In genomic region chr17:59565171-59565958, GRCh38 we compare ENCODE assay signal across 1 cellular context.
TF ChIP-seq lines count a peak whose summit lies in the region.

A gene with protein sequence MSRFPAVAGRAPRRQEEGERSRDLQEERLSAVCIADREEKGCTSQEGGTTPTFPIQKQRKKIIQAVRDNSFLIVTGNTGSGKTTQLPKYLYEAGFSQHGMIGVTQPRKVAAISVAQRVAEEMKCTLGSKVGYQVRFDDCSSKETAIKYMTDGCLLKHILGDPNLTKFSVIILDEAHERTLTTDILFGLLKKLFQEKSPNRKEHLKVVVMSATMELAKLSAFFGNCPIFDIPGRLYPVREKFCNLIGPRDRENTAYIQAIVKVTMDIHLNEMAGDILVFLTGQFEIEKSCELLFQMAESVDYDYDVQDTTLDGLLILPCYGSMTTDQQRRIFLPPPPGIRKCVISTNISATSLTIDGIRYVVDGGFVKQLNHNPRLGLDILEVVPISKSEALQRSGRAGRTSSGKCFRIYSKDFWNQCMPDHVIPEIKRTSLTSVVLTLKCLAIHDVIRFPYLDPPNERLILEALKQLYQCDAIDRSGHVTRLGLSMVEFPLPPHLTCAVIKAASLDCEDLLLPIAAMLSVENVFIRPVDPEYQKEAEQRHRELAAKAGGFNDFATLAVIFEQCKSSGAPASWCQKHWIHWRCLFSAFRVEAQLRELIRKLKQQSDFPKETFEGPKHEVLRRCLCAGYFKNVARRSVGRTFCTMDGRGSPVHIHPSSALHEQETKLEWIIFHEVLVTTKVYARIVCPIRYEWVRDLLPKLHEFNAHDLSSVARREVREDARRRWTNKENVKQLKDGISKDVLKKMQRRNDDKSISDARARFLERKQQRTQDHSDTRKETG (plus strand): TSS chr17:59565610. CDS start chr17:59565672, 62 bp downstream.

TF ChIP-seq in GM12878, 131 proteins besides CTCF, POLR2A, EP300 and RAD21 (continued from another document and continues in another):
- TF ChIP-seq CEBPB (IDR thresholded peaks at IDR 0.05; ENCODE audit: borderline replicate concordance in 1 of 2, low read depth in 2 of 2, low read length in 2 of 2) (no peak), ATF3 (IDR thresholded peaks at IDR 0.05; ENCODE audit: borderline replicate concordance, extremely low read depth, low read depth, low read length) (peak; percentile 87), RAD51 (IDR thresholded peaks at IDR 0.05) (no peak), SUZ12 (IDR thresholded peaks at IDR 0.05; ENCODE audit: unreplicated experiment) (no peak), FOXK2 (IDR thresholded peaks at IDR 0.05) (peak; percentile 96), ZNF217 (IDR thresholded peaks at IDR 0.05) (peak; percentile 67; the same call in 1 of the 2 replicates), STAT1 (conservative IDR thresholded peaks at IDR 0.05) (0 out of 2 replicates have a peak, but pooled peaks have one; percentile 40), PML (IDR thresholded peaks at IDR 0.05; ENCODE audit: low read length) (no peak), SP1 (IDR thresholded peaks at IDR 0.05; ENCODE audit: low read depth, low read length) (peak; percentile 88), KDM1A (IDR thresholded peaks at IDR 0.05; ENCODE audit: borderline replicate concordance) (no peak), YBX1 (IDR thresholded peaks at IDR 0.05) (no peak), NR2F1 (conservative IDR thresholded peaks at IDR 0.05) (no peak), NFIC (IDR thresholded peaks at IDR 0.05; ENCODE audit: low read depth, low read length) (no peak), ZNF384 (IDR thresholded peaks at IDR 0.05; ENCODE audit: borderline replicate concordance, low read depth, low read length) (no peak), TCF3 (IDR thresholded peaks at IDR 0.05; ENCODE audit: borderline replicate concordance, insufficient read depth, low read depth, low read length) (no peak), WRNIP1 (IDR thresholded peaks at IDR 0.05; ENCODE audit: borderline replicate concordance, low read depth, low read length) (no peak), SREBF2 (IDR thresholded peaks at IDR 0.05; ENCODE audit: low read length) (no peak), TARDBP (IDR thresholded peaks at IDR 0.05; ENCODE audit: borderline replicate concordance) (peak; percentile 84), NBN (IDR thresholded peaks at IDR 0.05) (peak; percentile 99), SRF (IDR thresholded peaks at IDR 0.05; ENCODE audit: low read depth in 2 of 2, low read length in 2 of 2) (peak in 1 of 2 experiments; percentile 90; a peak in 3 of 4 replicates), CBX3 (IDR thresholded peaks at IDR 0.05; ENCODE audit: borderline replicate concordance, low read depth) (no peak), RCOR1 (conservative IDR thresholded peaks at IDR 0.05; ENCODE audit: low read depth, low read length) (0 out of 2 replicates have a peak, but pooled peaks have one; percentile 49), FOXM1 (IDR thresholded peaks at IDR 0.05; ENCODE audit: low read depth, low read length) (no peak), CHD4 (IDR thresholded peaks at IDR 0.05) (no peak), POLR2AphosphoS5 (IDR thresholded peaks at IDR 0.05; ENCODE audit: low read length) (peak; percentile 80), IRF4 (IDR thresholded peaks at IDR 0.05; ENCODE audit: low read depth, low read length) (peak; percentile 65; the same call in 1 of the 2 replicates), POU2F2 (IDR thresholded peaks at IDR 0.05; ENCODE audit: borderline replicate concordance, low read depth, low read length) (peak; percentile 73; the same call in 2 of the 3 replicates), CREM (IDR thresholded peaks at IDR 0.05; ENCODE audit: low read depth) (peak; percentile 100), GABPA (IDR thresholded peaks at IDR 0.05; ENCODE audit: low read depth) (no peak), PAX5 (IDR thresholded peaks at IDR 0.05; ENCODE audit: borderline replicate concordance, low read depth, low read length) (peak; percentile 32; the same call in 1 of the 2 replicates), SUPT20H (IDR thresholded peaks at IDR 0.05; ENCODE audit: borderline replicate concordance, control insufficient read depth, low read depth, low read length) (no peak), HDGF (IDR thresholded peaks at IDR 0.05) (peak; percentile 59; the same call in 1 of the 2 replicates), NR2C1 (IDR thresholded peaks at IDR 0.05) (no peak), CREB1 (IDR thresholded peaks at IDR 0.05; ENCODE audit: low read depth) (peak; percentile 99), ATF7 (IDR thresholded peaks at IDR 0.05; ENCODE audit: low read depth) (peak; percentile 90), MXI1 (IDR thresholded peaks at IDR 0.05; ENCODE audit: low read depth, low read length) (peak; percentile 90), E4F1 (IDR thresholded peaks at IDR 0.05; ENCODE audit: borderline replicate concordance, partially characterized antibody) (peak; percentile 64), MTA3 (IDR thresholded peaks at IDR 0.05; ENCODE audit: borderline replicate concordance, low read length) (no peak), MLLT1 (IDR thresholded peaks at IDR 0.05) (peak; percentile 92), CBX5 (IDR thresholded peaks at IDR 0.05; ENCODE audit: low read depth) (peak; percentile 93; the same call in 1 of the 2 replicates), ZBED1 (IDR thresholded peaks at IDR 0.05; ENCODE audit: borderline replicate concordance) (no peak), HDAC2 (IDR thresholded peaks at IDR 0.05) (peak; percentile 91; the same call in 1 of the 2 replicates), DPF2 (IDR thresholded peaks at IDR 0.05) (peak; percentile 55; the same call in 1 of the 2 replicates), JUND (IDR thresholded peaks at IDR 0.05; ENCODE audit: low read depth, low read length) (no peak)
- TF ChIP-seq, protein P1, sequence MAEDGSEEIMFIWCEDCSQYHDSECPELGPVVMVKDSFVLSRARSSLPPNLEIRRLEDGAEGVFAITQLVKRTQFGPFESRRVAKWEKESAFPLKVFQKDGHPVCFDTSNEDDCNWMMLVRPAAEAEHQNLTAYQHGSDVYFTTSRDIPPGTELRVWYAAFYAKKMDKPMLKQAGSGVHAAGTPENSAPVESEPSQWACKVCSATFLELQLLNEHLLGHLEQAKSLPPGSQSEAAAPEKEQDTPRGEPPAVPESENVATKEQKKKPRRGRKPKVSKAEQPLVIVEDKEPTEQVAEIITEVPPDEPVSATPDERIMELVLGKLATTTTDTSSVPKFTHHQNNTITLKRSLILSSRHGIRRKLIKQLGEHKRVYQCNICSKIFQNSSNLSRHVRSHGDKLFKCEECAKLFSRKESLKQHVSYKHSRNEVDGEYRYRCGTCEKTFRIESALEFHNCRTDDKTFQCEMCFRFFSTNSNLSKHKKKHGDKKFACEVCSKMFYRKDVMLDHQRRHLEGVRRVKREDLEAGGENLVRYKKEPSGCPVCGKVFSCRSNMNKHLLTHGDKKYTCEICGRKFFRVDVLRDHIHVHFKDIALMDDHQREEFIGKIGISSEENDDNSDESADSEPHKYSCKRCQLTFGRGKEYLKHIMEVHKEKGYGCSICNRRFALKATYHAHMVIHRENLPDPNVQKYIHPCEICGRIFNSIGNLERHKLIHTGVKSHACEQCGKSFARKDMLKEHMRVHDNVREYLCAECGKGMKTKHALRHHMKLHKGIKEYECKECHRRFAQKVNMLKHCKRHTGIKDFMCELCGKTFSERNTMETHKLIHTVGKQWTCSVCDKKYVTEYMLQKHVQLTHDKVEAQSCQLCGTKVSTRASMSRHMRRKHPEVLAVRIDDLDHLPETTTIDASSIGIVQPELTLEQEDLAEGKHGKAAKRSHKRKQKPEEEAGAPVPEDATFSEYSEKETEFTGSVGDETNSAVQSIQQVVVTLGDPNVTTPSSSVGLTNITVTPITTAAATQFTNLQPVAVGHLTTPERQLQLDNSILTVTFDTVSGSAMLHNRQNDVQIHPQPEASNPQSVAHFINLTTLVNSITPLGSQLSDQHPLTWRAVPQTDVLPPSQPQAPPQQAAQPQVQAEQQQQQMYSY (CRISPR knock-in tag; IDR thresholded peaks at IDR 0.05): peak; percentile 73; the same call in 1 of the 2 replicates
- TF ChIP-seq, protein P2, sequence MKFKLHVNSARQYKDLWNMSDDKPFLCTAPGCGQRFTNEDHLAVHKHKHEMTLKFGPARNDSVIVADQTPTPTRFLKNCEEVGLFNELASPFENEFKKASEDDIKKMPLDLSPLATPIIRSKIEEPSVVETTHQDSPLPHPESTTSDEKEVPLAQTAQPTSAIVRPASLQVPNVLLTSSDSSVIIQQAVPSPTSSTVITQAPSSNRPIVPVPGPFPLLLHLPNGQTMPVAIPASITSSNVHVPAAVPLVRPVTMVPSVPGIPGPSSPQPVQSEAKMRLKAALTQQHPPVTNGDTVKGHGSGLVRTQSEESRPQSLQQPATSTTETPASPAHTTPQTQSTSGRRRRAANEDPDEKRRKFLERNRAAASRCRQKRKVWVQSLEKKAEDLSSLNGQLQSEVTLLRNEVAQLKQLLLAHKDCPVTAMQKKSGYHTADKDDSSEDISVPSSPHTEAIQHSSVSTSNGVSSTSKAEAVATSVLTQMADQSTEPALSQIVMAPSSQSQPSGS (IDR thresholded peaks at IDR 0.05; ENCODE audit: low read length): no peak
- TF ChIP-seq, protein P3, sequence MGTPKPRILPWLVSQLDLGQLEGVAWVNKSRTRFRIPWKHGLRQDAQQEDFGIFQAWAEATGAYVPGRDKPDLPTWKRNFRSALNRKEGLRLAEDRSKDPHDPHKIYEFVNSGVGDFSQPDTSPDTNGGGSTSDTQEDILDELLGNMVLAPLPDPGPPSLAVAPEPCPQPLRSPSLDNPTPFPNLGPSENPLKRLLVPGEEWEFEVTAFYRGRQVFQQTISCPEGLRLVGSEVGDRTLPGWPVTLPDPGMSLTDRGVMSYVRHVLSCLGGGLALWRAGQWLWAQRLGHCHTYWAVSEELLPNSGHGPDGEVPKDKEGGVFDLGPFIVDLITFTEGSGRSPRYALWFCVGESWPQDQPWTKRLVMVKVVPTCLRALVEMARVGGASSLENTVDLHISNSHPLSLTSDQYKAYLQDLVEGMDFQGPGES (IDR thresholded peaks at IDR 0.05): no peak
- TF ChIP-seq, protein P4, sequence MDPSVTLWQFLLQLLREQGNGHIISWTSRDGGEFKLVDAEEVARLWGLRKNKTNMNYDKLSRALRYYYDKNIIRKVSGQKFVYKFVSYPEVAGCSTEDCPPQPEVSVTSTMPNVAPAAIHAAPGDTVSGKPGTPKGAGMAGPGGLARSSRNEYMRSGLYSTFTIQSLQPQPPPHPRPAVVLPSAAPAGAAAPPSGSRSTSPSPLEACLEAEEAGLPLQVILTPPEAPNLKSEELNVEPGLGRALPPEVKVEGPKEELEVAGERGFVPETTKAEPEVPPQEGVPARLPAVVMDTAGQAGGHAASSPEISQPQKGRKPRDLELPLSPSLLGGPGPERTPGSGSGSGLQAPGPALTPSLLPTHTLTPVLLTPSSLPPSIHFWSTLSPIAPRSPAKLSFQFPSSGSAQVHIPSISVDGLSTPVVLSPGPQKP (IDR thresholded peaks at IDR 0.05; ENCODE audit: low read depth, low read length): 0 out of 2 replicates have a peak, but pooled peaks have one; percentile 52
- TF ChIP-seq, protein P5, sequence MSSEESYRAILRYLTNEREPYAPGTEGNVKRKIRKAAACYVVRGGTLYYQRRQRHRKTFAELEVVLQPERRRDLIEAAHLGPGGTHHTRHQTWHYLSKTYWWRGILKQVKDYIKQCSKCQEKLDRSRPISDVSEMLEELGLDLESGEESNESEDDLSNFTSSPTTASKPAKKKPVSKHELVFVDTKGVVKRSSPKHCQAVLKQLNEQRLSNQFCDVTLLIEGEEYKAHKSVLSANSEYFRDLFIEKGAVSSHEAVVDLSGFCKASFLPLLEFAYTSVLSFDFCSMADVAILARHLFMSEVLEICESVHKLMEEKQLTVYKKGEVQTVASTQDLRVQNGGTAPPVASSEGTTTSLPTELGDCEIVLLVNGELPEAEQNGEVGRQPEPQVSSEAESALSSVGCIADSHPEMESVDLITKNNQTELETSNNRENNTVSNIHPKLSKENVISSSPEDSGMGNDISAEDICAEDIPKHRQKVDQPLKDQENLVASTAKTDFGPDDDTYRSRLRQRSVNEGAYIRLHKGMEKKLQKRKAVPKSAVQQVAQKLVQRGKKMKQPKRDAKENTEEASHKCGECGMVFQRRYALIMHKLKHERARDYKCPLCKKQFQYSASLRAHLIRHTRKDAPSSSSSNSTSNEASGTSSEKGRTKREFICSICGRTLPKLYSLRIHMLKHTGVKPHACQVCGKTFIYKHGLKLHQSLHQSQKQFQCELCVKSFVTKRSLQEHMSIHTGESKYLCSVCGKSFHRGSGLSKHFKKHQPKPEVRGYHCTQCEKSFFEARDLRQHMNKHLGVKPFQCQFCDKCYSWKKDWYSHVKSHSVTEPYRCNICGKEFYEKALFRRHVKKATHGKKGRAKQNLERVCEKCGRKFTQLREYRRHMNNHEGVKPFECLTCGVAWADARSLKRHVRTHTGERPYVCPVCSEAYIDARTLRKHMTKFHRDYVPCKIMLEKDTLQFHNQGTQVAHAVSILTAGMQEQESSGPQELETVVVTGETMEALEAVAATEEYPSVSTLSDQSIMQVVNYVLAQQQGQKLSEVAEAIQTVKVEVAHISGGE (CRISPR knock-in tag; IDR thresholded peaks at IDR 0.05): no peak
- TF ChIP-seq, protein P6, sequence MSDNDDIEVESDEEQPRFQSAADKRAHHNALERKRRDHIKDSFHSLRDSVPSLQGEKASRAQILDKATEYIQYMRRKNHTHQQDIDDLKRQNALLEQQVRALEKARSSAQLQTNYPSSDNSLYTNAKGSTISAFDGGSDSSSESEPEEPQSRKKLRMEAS (IDR thresholded peaks at IDR 0.05; ENCODE audit: low read depth, low read length): peak; percentile 100
